In the genomic region with DNA sequence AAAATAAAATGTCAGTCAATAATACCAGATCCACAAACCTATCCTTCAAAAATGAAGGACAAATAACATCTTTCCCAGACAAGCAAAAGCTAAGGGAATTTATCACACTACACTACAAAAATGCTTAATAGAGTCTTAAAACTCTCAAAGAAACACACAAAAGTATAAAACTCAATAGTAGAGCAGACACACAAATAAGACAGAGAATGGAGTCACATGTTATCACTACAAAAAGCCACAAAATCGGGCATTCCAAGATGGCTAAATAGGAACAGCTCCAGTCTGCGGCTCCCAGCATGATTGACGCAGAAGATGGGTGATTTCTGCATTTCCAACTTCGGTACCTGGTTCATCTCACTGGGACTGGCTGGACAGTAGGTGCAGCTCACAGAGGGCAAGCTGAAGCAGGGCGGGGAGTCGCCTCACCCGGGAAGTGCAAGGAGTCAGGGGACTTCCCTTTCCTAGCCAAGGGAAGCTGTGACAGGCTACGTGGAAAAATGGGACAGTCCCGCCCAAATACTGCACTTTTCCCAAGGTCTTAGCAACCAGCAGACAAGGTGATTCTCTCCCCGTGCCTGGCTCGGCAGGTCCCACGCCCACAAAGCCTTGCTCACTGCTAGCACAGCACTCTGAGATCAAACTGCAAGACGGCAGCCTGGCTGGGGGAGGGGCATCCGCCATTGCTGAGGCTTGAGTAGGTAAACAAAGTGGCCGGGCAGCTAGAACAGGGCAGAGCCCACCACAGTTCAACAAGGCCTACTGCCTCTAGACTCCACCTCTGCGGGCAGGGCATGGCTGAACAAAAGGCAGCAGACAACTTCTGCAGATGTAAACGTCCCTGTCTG, we compare ENCODE assay signal across 10 cellular contexts. TPM values are rescaled to one million over a fixed set of nuclear protein-coding genes. Genes with fewer than 3 reads are reported as not detected.
DNase-seq lines count a peak whose midpoint lies in the region; ATAC-seq and TF ChIP-seq lines count a peak whose summit lies in the region.
"Had no signal": no experiment of that assay in that cellular context is flagged by ENCODE, and none has a peak within 500 bp of the region (broad histone marks: within the 10 kb centered on the region; RNA-seq: fewer than 3 reads in every experiment).

No MANE protein-coding gene starts in this region.

- no peaks in the 10 kb centered on the region for H3K79me1 ChIP-seq in trophoblast cell (ENCODE audit: low read length)

- no peak overlapping the region for H3K18ac ChIP-seq in trophoblast cell (ENCODE audit: low read length)

- H3K14ac ChIP-seq in trophoblast cell (ENCODE audit: low read length) = no peak overlapping the region

- H3K4me2 ChIP-seq in trophoblast cell (ENCODE audit: low read length) = peak overlapping the region; percentile 27

- no peak overlapping the region for H4K12ac ChIP-seq in trophoblast cell (ENCODE audit: low read depth, low read length)

- no peak for TF ChIP-seq CTCF in WI38 (IDR thresholded peaks at IDR 0.05; ENCODE audit: low read depth, low read length)
- TF ChIP-seq CTCF in fibroblast of villous mesenchyme (IDR thresholded peaks at IDR 0.05; ENCODE audit: insufficient read depth, low read depth, low read length) = no peak
- TF ChIP-seq CTCF in GM13977 (IDR thresholded peaks at IDR 0.05; ENCODE audit: extremely low read depth, insufficient read depth, missing control alignments) = no peak

- no peak overlapping the region for H2BK120ac ChIP-seq in trophoblast cell (ENCODE audit: insufficient read depth, low read length, poor library complexity)

- no peaks in the 10 kb centered on the region for H3K27me3 ChIP-seq in trophoblast cell (ENCODE audit: insufficient read depth, low read length)
- H3K27me3 ChIP-seq: gastroesophageal sphincter had no signal

- H2BK5ac ChIP-seq in trophoblast cell (ENCODE audit: low read depth, low read length, poor library complexity) = no peak overlapping the region

- H3K4ac ChIP-seq in trophoblast cell (ENCODE audit: low read depth, low read length) = no peak overlapping the region

- peak overlapping the region; percentile 27; the same call in 1 of the 2 replicates for H3K4me3 ChIP-seq in WI38 (ENCODE audit: low read depth, low read length)
- H3K4me3 ChIP-seq in fibroblast of villous mesenchyme (ENCODE audit: low read depth, low read length) = peak overlapping the region; percentile 47
- no peak overlapping the region for H3K4me3 ChIP-seq in trophoblast cell (ENCODE audit: low read depth, low read length)
- H3K4me3 ChIP-seq: gastroesophageal sphincter had no signal

- no peak overlapping the region for H2BK12ac ChIP-seq in trophoblast cell (ENCODE audit: low read length)

- H3K79me2 ChIP-seq in trophoblast cell (ENCODE audit: control insufficient read depth, insufficient read depth, low read length, poor library complexity) = no peaks in the 10 kb centered on the region

- H3K9me3 ChIP-seq in trophoblast cell (ENCODE audit: insufficient read depth, low read depth, low read length) = no peaks in the 10 kb centered on the region
- H3K9me3 ChIP-seq: gastroesophageal sphincter had no signal

- no peak overlapping the region for H3K9ac ChIP-seq in trophoblast cell (ENCODE audit: low read length)

- H3K23ac ChIP-seq in trophoblast cell (ENCODE audit: low read length) = no peak overlapping the region

- H2AK5ac ChIP-seq in trophoblast cell (ENCODE audit: low read length) = no peak overlapping the region

- no peak for ATAC-seq in activated CD4-positive, CD25-positive, alpha-beta regulatory T cell treated with anti-CD3 and anti-CD28 coated beads, Interleukin-2, amount 50 U/mL, for 24 hours
- ATAC-seq in HG02571 (IDR thresholded peaks at IDR 0.05; ENCODE audit: unreplicated experiment) = no peak
- ATAC-seq: gastroesophageal sphincter had no signal

- H3K36me3 ChIP-seq in trophoblast cell (ENCODE audit: control insufficient read depth in 1 of 2, insufficient read depth in 2 of 2, low read length in 2 of 2) = no peaks in the 10 kb centered on the region

- no CpG with 5 or more reads among the region's 17 CpGs for WGBS in trophoblast cell (ENCODE audit: extremely low coverage, insufficient coverage, insufficient read length)

- H2AFZ ChIP-seq in trophoblast cell (ENCODE audit: insufficient read depth, low read length, poor library complexity) = no peak overlapping the region

- H3K27ac ChIP-seq in trophoblast cell (ENCODE audit: low read depth, low read length) = no peak overlapping the region
- H3K27ac ChIP-seq: gastroesophageal sphincter had no signal

- H4K91ac ChIP-seq in trophoblast cell (ENCODE audit: low read depth, low read length) = no peak overlapping the region

- peaks cover 6 to 7% of the 10 kb centered on the region in 2 experiments for H3K4me1 ChIP-seq in trophoblast cell (ENCODE audit: control insufficient read depth in 1 of 2, insufficient read depth in 2 of 2, low read length in 2 of 2)

- no peak overlapping the region for H4K8ac ChIP-seq in trophoblast cell (ENCODE audit: low read depth, low read length)

- in situ Hi-C loops in GM13977 (cut with MboI; ENCODE audit: low pct_unique_long_range_greater_than_20kb, low sequenced_read_pairs, unreplicated experiment) = no loop called here

- peak; percentile 53 for DNase-seq in activated CD4-positive, CD25-positive, alpha-beta regulatory T cell treated with anti-CD3 and anti-CD28 coated beads, Interleukin-2, amount 50 U/mL, for 72 hours
- DNase-seq in fibroblast of villous mesenchyme (ENCODE audit: low read depth) (no peak), trophoblast cell (peak in 1 of 2 donors; percentile 5), GM13977 (ENCODE audit: low spot score) (no peak), glomerular visceral epithelial cell (ENCODE audit: extremely low spot score) (no peak)
- DNase-seq: NCI-H2029 had no signal

RNA-seq across cellular contexts. Expression of a gene that starts 46.3 kb away (rescaled TPM):
- 9.7 and 16.4 TPM in 2 replicates for total RNA-seq in fibroblast of villous mesenchyme
- 11.0 and 11.4 TPM in 2 replicates for polyA plus RNA-seq in trophoblast cell (2013)
